16 cellular contexts compared by ENCODE assay signal in the genomic region with DNA sequence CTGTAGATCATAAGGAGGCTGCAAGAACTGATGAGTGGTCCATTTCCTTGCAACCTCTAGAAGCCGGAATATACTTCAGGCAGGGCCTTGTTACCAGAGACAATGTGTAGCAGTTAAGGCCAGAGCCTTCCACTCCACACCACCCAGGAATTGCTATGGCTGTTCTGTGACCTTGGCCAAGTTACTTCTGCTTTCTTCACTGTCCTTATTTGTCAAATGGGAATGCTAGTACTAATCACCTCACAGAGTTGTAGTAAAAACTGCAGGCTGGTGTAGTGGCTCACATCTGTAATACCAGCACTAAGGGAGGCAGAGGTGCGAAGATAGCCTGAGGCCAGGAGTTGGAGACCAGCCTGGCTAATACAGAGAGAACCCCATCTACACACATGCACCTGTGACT. TPM values are rescaled to one million over a fixed set of nuclear protein-coding genes. Genes with fewer than 3 reads are reported as not detected.
DNase-seq lines count a peak whose midpoint lies in the region; ATAC-seq and TF ChIP-seq lines count a peak whose summit lies in the region.
"Had no signal": no experiment of that assay in that cellular context is flagged by ENCODE, and none has a peak within 500 bp of the region (broad histone marks: within the 10 kb centered on the region; RNA-seq: fewer than 3 reads in every experiment).

No MANE protein-coding gene starts in this region.

- no peaks in the 10 kb centered on the region for H3K9me3 Mint-ChIP-seq in CD4-positive, CD25-positive, alpha-beta regulatory T cell
- no peaks in the 10 kb centered on the region for H3K9me3 Mint-ChIP-seq in memory B cell
- H3K9me3 Mint-ChIP-seq: activated naive CD8-positive, alpha-beta T cell treated with anti-CD3 and anti-CD28 coated beads, Interleukin-2, amount 10 ng/mL, durations not matched to agents 7 days and 5 days had no signal

- no peaks in the 10 kb centered on the region for H3K9me3 ChIP-seq in CD4-positive, CD25-positive, alpha-beta regulatory T cell (ENCODE audit: control insufficient read depth in 2 of 2, low read length in 2 of 2)
- no peaks in the 10 kb centered on the region for H3K9me3 ChIP-seq in prostate gland
- no peaks in the 10 kb centered on the region for H3K9me3 ChIP-seq in upper lobe of right lung
- H3K9me3 ChIP-seq: A549, SJSA1, transverse colon had no signal

- H3K4me3 Mint-ChIP-seq in CD4-positive, CD25-positive, alpha-beta regulatory T cell, result peak overlapping the region; percentile 92 to 99 (median 98)
- H3K4me3 Mint-ChIP-seq in memory B cell, result peak overlapping the region; percentile 8
- H3K4me3 Mint-ChIP-seq: activated naive CD8-positive, alpha-beta T cell treated with anti-CD3 and anti-CD28 coated beads, Interleukin-2, amount 10 ng/mL, durations not matched to agents 7 days and 5 days had no signal

- intact Hi-C loops in prostate gland (cut with DNase I) (no loop called here), upper lobe of right lung (cut with DNase I) (no loop called here)

- 100% methylated on average over 2 of the region's 2 CpGs for WGBS in prostate gland

- H3K27me3 Mint-ChIP-seq in CD4-positive, CD25-positive, alpha-beta regulatory T cell, result peaks cover 5% of the 10 kb centered on the region
- no peaks in the 10 kb centered on the region for H3K27me3 Mint-ChIP-seq in memory B cell

- H3K27ac ChIP-seq in CD4-positive, CD25-positive, alpha-beta regulatory T cell (ENCODE audit: insufficient read depth, low read length, poor library complexity, severe bottlenecking), result no peak overlapping the region
- H3K27ac ChIP-seq in prostate gland (no peak overlapping the region), upper lobe of right lung (no peak overlapping the region)
- H3K27ac ChIP-seq: KMS-11, SJSA1 had no signal

- H3K27me3 ChIP-seq in CD4-positive, CD25-positive, alpha-beta regulatory T cell (ENCODE audit: control insufficient read depth, insufficient read depth, low read length), result no peaks in the 10 kb centered on the region
- H3K27me3 ChIP-seq in prostate gland (replicated peaks; ENCODE audit: insufficient read depth), result no peaks in the 10 kb centered on the region
- no peaks in the 10 kb centered on the region for H3K27me3 ChIP-seq in upper lobe of right lung
- H3K27me3 ChIP-seq: SJSA1, transverse colon had no signal

- peaks cover 21% of the 10 kb centered on the region for H3K4me1 ChIP-seq in CD4-positive, CD25-positive, alpha-beta regulatory T cell (ENCODE audit: control insufficient read depth, insufficient read depth, low read length, poor library complexity, severe bottlenecking)
- no peaks in the 10 kb centered on the region for H3K4me1 ChIP-seq in prostate gland (replicated peaks)
- peaks cover 18% of the 10 kb centered on the region for H3K4me1 ChIP-seq in upper lobe of right lung

- no peak for TF ChIP-seq POLR2A in prostate gland (IDR thresholded peaks at IDR 0.05)

- DNase-seq in NOMO-1 treated with DMSO at 0.1 percent for 48 hours (lab: John Stamatoyannopoulos, UW; ENCODE audit: unreplicated experiment) (peak; percentile 17), NOMO-1 (lab: John Stamatoyannopoulos, UW; ENCODE audit: unreplicated experiment in 2 of 2) (no peak), OCI-M1 (lab: John Stamatoyannopoulos, UW) (peak; percentile 53), memory B cell (ENCODE audit: low spot score in 2 of 2) (no peak), prostate gland (ENCODE audit: low spot score) (no peak), midbrain (lab: John Stamatoyannopoulos, UW) (no peak), upper lobe of right lung (no peak)
- no peak for DNase-seq in CD4-positive, CD25-positive, alpha-beta regulatory T cell
- DNase-seq: activated naive CD8-positive, alpha-beta T cell treated with anti-CD3 and anti-CD28 coated beads, Interleukin-2, amount 10 ng/mL, durations not matched to agents 7 days and 5 days; NCI-H2029 treated with DMSO at 0.1 percent for 48 hours; NCI-H774; transverse colon had no signal

- peaks cover 3% of the 10 kb centered on the region for H3K36me3 Mint-ChIP-seq in CD4-positive, CD25-positive, alpha-beta regulatory T cell
- H3K36me3 Mint-ChIP-seq in memory B cell, result no peaks in the 10 kb centered on the region

- H3K27ac Mint-ChIP-seq in CD4-positive, CD25-positive, alpha-beta regulatory T cell, result peak overlapping the region; percentile 67 to 97 (median 96)
- peak overlapping the region; percentile 92 for H3K27ac Mint-ChIP-seq in memory B cell
- H3K27ac Mint-ChIP-seq: activated naive CD8-positive, alpha-beta T cell treated with anti-CD3 and anti-CD28 coated beads, Interleukin-2, amount 10 ng/mL, durations not matched to agents 7 days and 5 days had no signal

- no peak overlapping the region for H3K4me3 ChIP-seq in CD4-positive, CD25-positive, alpha-beta regulatory T cell (ENCODE audit: low read depth, low read length)
- no peak overlapping the region for H3K4me3 ChIP-seq in prostate gland
- no peak overlapping the region for H3K4me3 ChIP-seq in upper lobe of right lung
- H3K4me3 ChIP-seq: A549, lung had no signal

- TF ChIP-seq CTCF in prostate gland (IDR thresholded peaks at IDR 0.05) (no peak), upper lobe of right lung (IDR thresholded peaks at IDR 0.05) (no peak)

- no peaks in the 10 kb centered on the region for H3K36me3 ChIP-seq in CD4-positive, CD25-positive, alpha-beta regulatory T cell (ENCODE audit: control insufficient read depth, insufficient read depth, low read length)
- H3K36me3 ChIP-seq in prostate gland (no peaks in the 10 kb centered on the region), upper lobe of right lung (no peaks in the 10 kb centered on the region)
- H3K36me3 ChIP-seq: SJSA1, transverse colon had no signal

- ATAC-seq in CD4-positive, CD25-positive, alpha-beta regulatory T cell (ENCODE audit: low read depth in 2 of 2), result no peak
- no peak for ATAC-seq in memory B cell (ENCODE audit: low read depth)
- no peak for ATAC-seq in upper lobe of right lung
- ATAC-seq: A549 had no signal

- H3K4me1 Mint-ChIP-seq in CD4-positive, CD25-positive, alpha-beta regulatory T cell, result peaks cover 4 to 49% (median 25%) of the 10 kb centered on the region in 4 donors
- peaks cover 13% of the 10 kb centered on the region for H3K4me1 Mint-ChIP-seq in memory B cell

RNA-seq across cellular contexts. Expression of gene RPN1, which starts 28.7 kb away (rescaled TPM):
- total RNA-seq in CD4-positive, CD25-positive, alpha-beta regulatory T cell, result 94.4 TPM
- 100 to 1,000 TPM; 235 to 283 (median 264) TPM for polyA plus RNA-seq in CD4-positive, CD25-positive, alpha-beta regulatory T cell
- total RNA-seq in prostate gland (100 to 1,000 TPM; 291 to 359 TPM), upper lobe of right lung (215 TPM)

RNA-seq across cellular contexts. Expression of gene RAB7A, which starts 46.6 kb away (rescaled TPM):
- total RNA-seq in CD4-positive, CD25-positive, alpha-beta regulatory T cell, result 156 TPM
- polyA plus RNA-seq in CD4-positive, CD25-positive, alpha-beta regulatory T cell, result 100 to 1,000 TPM; 179 to 200 (median 186) TPM
- total RNA-seq in prostate gland (100 to 1,000 TPM in 1 of 2 donors, 10 to 100 TPM in 1; 88.2 to 125 TPM), upper lobe of right lung (306 TPM)

Comparison
In these comparisons a context has a peak if more than half of its experiments do, and no peak if none do; other contexts are left out.
1. DNase-seq: peak in NOMO-1 treated with DMSO at 0.1 percent for 48 hours (single experiment) and OCI-M1 (single experiment); none in NOMO-1 (0 of 2), CD4-positive, CD25-positive, alpha-beta regulatory T cell (0 of 3), memory B cell (0 of 2), prostate gland (single experiment), midbrain (single experiment) and upper lobe of right lung (single experiment).